In genomic region chr7:105345725-105346124, GRCh38 we compare ENCODE assay signal across 17 cellular contexts. TPM values are rescaled to one million over a fixed set of nuclear protein-coding genes. Genes with fewer than 3 reads are reported as not detected.
A peak's percentile ranks its signal among the peaks of the same experiment; 100 is the strongest.
DNase-seq lines count a peak whose midpoint lies in the region; ATAC-seq and TF ChIP-seq lines count a peak whose summit lies in the region.
"Had no signal": no experiment of that assay in that cellular context is flagged by ENCODE, and none has a peak within 500 bp of the region (broad histone marks: within the 10 kb centered on the region; RNA-seq: fewer than 3 reads in every experiment).

No MANE protein-coding gene starts in this region.

- H3K27me3 Mint-ChIP-seq in activated B cell treated with CpG ODN at 0.5 μM for 24 hours = no peaks in the 10 kb centered on the region
- H3K27me3 Mint-ChIP-seq in stimulated activated memory B cell treated with anti-CD40 and anti-IgM and Interleukin-4, amounts not matched to agents 10 μg/mL and 1 μg/mL and 100 μg/mL, for 72 hours = no peaks in the 10 kb centered on the region
- H3K27me3 Mint-ChIP-seq in WTC11 (ENCODE audit: low read depth) = no peaks in the 10 kb centered on the region

- H3K27ac ChIP-seq in cardiac muscle cell (peak overlapping the region; percentile 82), IMR-90 (ENCODE audit: insufficient read depth, low read length) (no peak overlapping the region)
- H3K27ac ChIP-seq: ascending aorta, SJCRH30 had no signal

- H3K9me3 Mint-ChIP-seq in activated B cell treated with CpG ODN at 0.5 μM for 24 hours (no peaks in the 10 kb centered on the region), WTC11 (no peaks in the 10 kb centered on the region)
- no peaks in the 10 kb centered on the region for H3K9me3 Mint-ChIP-seq in stimulated activated memory B cell treated with anti-CD40 and anti-IgM and Interleukin-4, amounts not matched to agents 10 μg/mL and 1 μg/mL and 100 μg/mL, for 72 hours
- H3K9me3 Mint-ChIP-seq: neural crest cell had no signal

- no peak for TF ChIP-seq RAD21 in IMR-90 (IDR thresholded peaks at IDR 0.05; ENCODE audit: low read length)

- H3K9ac ChIP-seq in IMR-90 (ENCODE audit: low read depth, low read length) = no peak overlapping the region

- H3K27ac Mint-ChIP-seq in activated B cell treated with CpG ODN at 0.5 μM for 24 hours (peak overlapping the region; percentile 76), WTC11 (no peak overlapping the region)
- peak overlapping the region; percentile 74 for H3K27ac Mint-ChIP-seq in stimulated activated memory B cell treated with anti-CD40 and anti-IgM and Interleukin-4, amounts not matched to agents 10 μg/mL and 1 μg/mL and 100 μg/mL, for 72 hours

- no peak overlapping the region for H3K56ac ChIP-seq in IMR-90 (ENCODE audit: extremely low read depth, insufficient read depth, low read length)

- H3K79me1 ChIP-seq in IMR-90 (ENCODE audit: low read depth in 1 of 2, low read length in 2 of 2) = peaks cover 43 to 77% of the 10 kb centered on the region in 2 experiments

- H3K4me3 ChIP-seq in cardiac muscle cell = no peak overlapping the region
- no peak overlapping the region for H3K4me3 ChIP-seq in IMR-90 (ENCODE audit: insufficient read depth, low read depth, low read length)
- H3K4me3 ChIP-seq: ascending aorta, SJCRH30 had no signal

- peaks cover 63% of the 10 kb centered on the region for H4K20me1 ChIP-seq in IMR-90 (ENCODE audit: insufficient read depth, low read length)

- ATAC-seq in left cardiac atrium = no peak
- ATAC-seq in IMR-90 (ENCODE audit: low read depth) = no peak
- peak; percentile 45 for ATAC-seq in activated B cell treated with CpG ODN at 0.5 μM for 24 hours (ENCODE audit: low read depth)
- ATAC-seq in stimulated activated memory B cell treated with anti-CD40 and anti-IgM and Interleukin-4, amounts not matched to agents 10 μg/mL and 1 μg/mL and 100 μg/mL, for 72 hours = peak; percentile 68
- ATAC-seq in WTC11 = no peak
- ATAC-seq in HG03135 (IDR thresholded peaks at IDR 0.05; ENCODE audit: unreplicated experiment) = no peak

- intact Hi-C loops in left cardiac atrium (cut with DNase I) = no loop called here
- intact Hi-C loops in IMR-90 (cut with micrococcal nuclease) = no loop called here
- intact Hi-C loops in activated B cell treated with CpG ODN at 0.5 μM for 24 hours (cut with micrococcal nuclease) = no loop called here

- no peak overlapping the region for H4K5ac ChIP-seq in IMR-90 (ENCODE audit: low read depth, low read length)

- in situ Hi-C loops in IMR-90 (cut with MboI; ENCODE audit: low sequenced_read_pairs) = loop anchor here (25.0 kb wide), 1 partner anchor 208 kb away; no protein-coding TSS in a partner anchor

- H3K4me2 ChIP-seq in IMR-90 (ENCODE audit: low read depth, low read length) = no peak overlapping the region

- dilution Hi-C loops in IMR-90 (cut with HindIII; ENCODE audit: low sequenced_read_pairs, unreplicated experiment) = no loop called here

- H2AK9ac ChIP-seq in IMR-90 (replicated peaks; ENCODE audit: low read depth, low read length, poor library complexity) = no peak overlapping the region

- H2AFZ ChIP-seq in IMR-90 (replicated peaks; ENCODE audit: low read length, poor library complexity) = no peak overlapping the region

- H3K36me3 Mint-ChIP-seq in activated B cell treated with CpG ODN at 0.5 μM for 24 hours (ENCODE audit: low read depth) (no peaks in the 10 kb centered on the region), WTC11 (no peaks in the 10 kb centered on the region)
- H3K36me3 Mint-ChIP-seq in stimulated activated memory B cell treated with anti-CD40 and anti-IgM and Interleukin-4, amounts not matched to agents 10 μg/mL and 1 μg/mL and 100 μg/mL, for 72 hours = no peaks in the 10 kb centered on the region

- H3K4me1 Mint-ChIP-seq in activated B cell treated with CpG ODN at 0.5 μM for 24 hours (peaks cover 74% of the 10 kb centered on the region), WTC11 (peaks cover 34% of the 10 kb centered on the region)
- peaks cover 44% of the 10 kb centered on the region for H3K4me1 Mint-ChIP-seq in stimulated activated memory B cell treated with anti-CD40 and anti-IgM and Interleukin-4, amounts not matched to agents 10 μg/mL and 1 μg/mL and 100 μg/mL, for 72 hours

- TF ChIP-seq CTCF in cardiac muscle cell (IDR thresholded peaks at IDR 0.05; ENCODE audit: low read depth, low read length) = no peak
- no peak for TF ChIP-seq CTCF in IMR-90 (conservative IDR thresholded peaks at IDR 0.05; ENCODE audit: low read depth, low read length)
- TF ChIP-seq CTCF in activated B cell treated with CpG ODN at 0.5 μM for 24 hours (IDR thresholded peaks at IDR 0.05) = no peak
- TF ChIP-seq CTCF in WTC11 (IDR thresholded peaks at IDR 0.05) = no peak

- H4K8ac ChIP-seq in IMR-90 (ENCODE audit: low read depth in 2 of 2, low read length in 2 of 2) = no peak overlapping the region

- no peak overlapping the region for H2BK5ac ChIP-seq in IMR-90 (ENCODE audit: low read depth, low read length, poor library complexity, severe bottlenecking)

- peaks cover 15% of the 10 kb centered on the region for H3K4me1 ChIP-seq in cardiac muscle cell (ENCODE audit: low read depth)
- 0 out of 2 replicates have a peak, but pooled peaks cover 2% of the 10 kb centered on the region for H3K4me1 ChIP-seq in IMR-90 (ENCODE audit: control insufficient read depth, insufficient read depth, low read length)
- H3K4me1 ChIP-seq: ascending aorta had no signal

- H3K9me3 ChIP-seq in cardiac muscle cell (ENCODE audit: low read depth) = no peaks in the 10 kb centered on the region
- no peaks in the 10 kb centered on the region for H3K9me3 ChIP-seq in IMR-90 (ENCODE audit: control insufficient read depth, insufficient read depth, low read length)
- H3K9me3 ChIP-seq: ascending aorta, SJCRH30 had no signal

- no peak overlapping the region for H3K14ac ChIP-seq in IMR-90 (replicated peaks; ENCODE audit: low read depth, low read length)

- no peaks in the 10 kb centered on the region for H3K36me3 ChIP-seq in cardiac muscle cell
- no peaks in the 10 kb centered on the region for H3K36me3 ChIP-seq in IMR-90 (ENCODE audit: control insufficient read depth, insufficient read depth, low read length)
- H3K36me3 ChIP-seq: ascending aorta, SJCRH30 had no signal

- H3K23ac ChIP-seq in IMR-90 (ENCODE audit: low read depth, low read length) = no peak overlapping the region

- no peak overlapping the region for H3K4ac ChIP-seq in IMR-90 (ENCODE audit: low read depth, low read length)

- no peak for TF ChIP-seq POLR2A in IMR-90 (IDR thresholded peaks at IDR 0.05; ENCODE audit: low read depth, low read length)

- no peak overlapping the region for H2BK120ac ChIP-seq in IMR-90 (ENCODE audit: low read depth, low read length)

- H3K18ac ChIP-seq in IMR-90 (ENCODE audit: low read depth, low read length) = no peak overlapping the region

- H3K4me3 Mint-ChIP-seq in activated B cell treated with CpG ODN at 0.5 μM for 24 hours = peak overlapping the region; percentile 7
- H3K4me3 Mint-ChIP-seq in stimulated activated memory B cell treated with anti-CD40 and anti-IgM and Interleukin-4, amounts not matched to agents 10 μg/mL and 1 μg/mL and 100 μg/mL, for 72 hours = no peak overlapping the region
- H3K4me3 Mint-ChIP-seq in WTC11 = no peak overlapping the region; the same call in 1 of the 2 replicates
- H3K4me3 Mint-ChIP-seq: neural crest cell had no signal

- TSS peak; percentile 24 for BruUV-seq in IMR-90 (replicated peaks; lab: Mats Ljungman, UMichigan)

- H2BK20ac ChIP-seq in IMR-90 (ENCODE audit: low read depth, low read length) = no peak overlapping the region

- H3K27me3 ChIP-seq in cardiac muscle cell = no peaks in the 10 kb centered on the region
- no peaks in the 10 kb centered on the region for H3K27me3 ChIP-seq in IMR-90 (ENCODE audit: control insufficient read depth, insufficient read depth, low read length)
- H3K27me3 ChIP-seq: ascending aorta, SJCRH30 had no signal

- DNase-seq in cardiac muscle cell (ENCODE audit: low read depth in 1 of 2, low spot score in 1 of 2) = no peak
- DNase-seq in left cardiac atrium = no peak
- DNase-seq in IMR-90 = no peak
- no peak for DNase-seq in activated B cell treated with CpG ODN at 0.5 μM for 24 hours
- DNase-seq in WTC11 (ENCODE audit: low spot score) = no peak
- no peak for DNase-seq in DMS 273 (lab: John Stamatoyannopoulos, UW; ENCODE audit: unreplicated experiment)
- DNase-seq: H7, hippocampal formation, mesendoderm, NCI-H1436, NCI-H226, SJCRH30, trophoblast cell had no signal

- POLR2A ChIA-PET in IMR-90 (lab: Charles Lee; ENCODE audit: unreplicated experiment) (no interaction called here), activated B cell treated with CpG ODN at 0.5 μM for 24 hours (lab: Charles Lee) (interaction anchor here (0.5 to 1.5 kb wide), 5 partner anchors 42 to 1194 kb away, joined by 3 to 10 read pairs (median 5); no protein-coding TSS in a partner anchor), WTC11 (lab: Charles Lee) (no interaction called here)

- H4K91ac ChIP-seq in IMR-90 (ENCODE audit: insufficient read depth, low read depth, low read length) = no peak overlapping the region

- H2AK5ac ChIP-seq in IMR-90 (ENCODE audit: low read depth, low read length) = no peak overlapping the region

- peaks cover 10% of the 10 kb centered on the region for H3K9me1 ChIP-seq in IMR-90 (ENCODE audit: insufficient read depth, low read length)

- H2BK15ac ChIP-seq in IMR-90 (ENCODE audit: low read depth, low read length) = no peak overlapping the region

- CTCF ChIA-PET in IMR-90 (lab: Yijun Ruan, JAX) (no interaction called here), activated B cell treated with CpG ODN at 0.5 μM for 24 hours (lab: Charles Lee) (interaction anchor here (1.0 to 1.4 kb wide), 3 partner anchors 8 to 84 kb away, joined by 3 to 4 read pairs (median 3); no protein-coding TSS in a partner anchor), WTC11 (lab: Charles Lee) (interaction anchor here (0.8 to 1.7 kb wide), 2 partner anchors 19 to 35 kb away, joined by 3 read pairs; no protein-coding TSS in a partner anchor)

- no CpG with 5 or more reads among the region's 3 CpGs for WGBS in IMR-90 (ENCODE audit: extremely low coverage in 2 of 2, insufficient read length in 1 of 2), 2 experiments

TF ChIP-seq in IMR-90, 13 proteins besides CTCF, POLR2A, EP300 and RAD21:
- TF ChIP-seq CHD1 (IDR thresholded peaks at IDR 0.05; ENCODE audit: low read depth, low read length) (no peak), MAFK (IDR thresholded peaks at IDR 0.05; ENCODE audit: low read depth, low read length) (peak; percentile 46; the same call in 1 of the 2 replicates)

RNA-seq across cellular contexts. Expression of gene SRPK2, which starts 43.0 kb away (rescaled TPM):
- total RNA-seq in cardiac muscle cell (25.0 and 35.4 TPM in 2 replicates), left cardiac atrium (10 to 100 TPM; 26.5 to 28.9 TPM), IMR-90 (2012; rRNA removed) (33.0 and 34.7 TPM in 2 replicates), activated B cell treated with CpG ODN at 0.5 μM for 24 hours (52.2 and 59.2 TPM in 2 replicates), WTC11 (2021) (50.5 to 54.8 TPM (median 52.0 TPM) in 3 replicates)
- polyA plus RNA-seq in cardiac muscle cell (37.1 and 56.1 TPM in 2 replicates), IMR-90 (2012; rRNA removed) (9.2 and 13.2 TPM in 2 replicates)
- 3.0 and 5.2 TPM in 2 replicates for polyA plus RNA-seq in IMR-90 (2012; cell fraction: cytosol; rRNA removed)
- polyA plus RNA-seq in IMR-90 (2012; cell fraction: nucleus; rRNA removed; ENCODE audit: low replicate concordance) = 2.9 and 15.3 TPM in 2 replicates

Comparison
In these comparisons a context has a peak if more than half of its experiments do, and no peak if none do; other contexts are left out.
1. ATAC-seq: peak in activated B cell treated with CpG ODN at 0.5 μM for 24 hours (single experiment) and stimulated activated memory B cell treated with anti-CD40 and anti-IgM and Interleukin-4, amounts not matched to agents 10 μg/mL and 1 μg/mL and 100 μg/mL, for 72 hours (single experiment); none in left cardiac atrium (0 of 2), IMR-90 (single experiment), WTC11 (single experiment) and HG03135 (single experiment).